8 cellular contexts compared by ENCODE assay signal in genomic region chrX:13750204-13750603, GRCh38. TPM values are rescaled to one million over a fixed set of nuclear protein-coding genes. Genes with fewer than 3 reads are reported as not detected.
DNase-seq lines count a peak whose midpoint lies in the region; ATAC-seq and TF ChIP-seq lines count a peak whose summit lies in the region.

No MANE protein-coding gene starts in this region.

- DNase-seq in AG09309 (ENCODE audit: low read depth) (no peak), GM12865 (ENCODE audit: low read depth) (peak; percentile 59), NCI-H1092 (lab: John Stamatoyannopoulos, UW) (peak; percentile 9), WTC11 (ENCODE audit: low spot score) (no peak), iris pigment epithelial cell (ENCODE audit: low read depth) (peak; percentile 36)

- H3K4me3 ChIP-seq in AG09309 (ENCODE audit: control insufficient read depth, low read depth, low read length) (no peak overlapping the region), GM12865 (ENCODE audit: low read depth, low read length) (no peak overlapping the region)

- TF ChIP-seq CTCF in AG09309 (IDR thresholded peaks at IDR 0.05; ENCODE audit: control insufficient read depth, insufficient read depth, low read depth, low read length, missing control alignments) (peak; percentile 65), GM12865 (IDR thresholded peaks at IDR 0.05; ENCODE audit: insufficient read depth, low read depth, low read length, missing control alignments) (peak; percentile 46), WTC11 (IDR thresholded peaks at IDR 0.05) (no peak; the same call in 1 of the 2 replicates)

- ATAC-seq in WTC11 (peak; percentile 74), GM21576 (IDR thresholded peaks at IDR 0.05; ENCODE audit: unreplicated experiment) (no peak), GM21528 (IDR thresholded peaks at IDR 0.05; ENCODE audit: low FRiP score, unreplicated experiment) (no peak), GM21786 (IDR thresholded peaks at IDR 0.05; ENCODE audit: unreplicated experiment) (no peak)

- H3K4me3 Mint-ChIP-seq in WTC11: no peak overlapping the region

- CTCF ChIA-PET in WTC11 (lab: Charles Lee): interaction anchor here (0.8 to 1.5 kb wide), 8 partner anchors 12 to 282 kb away, joined by 3 to 7 read pairs (median 4); partner anchors contain the start of genes OFD1 and TRAPPC2

- H3K27ac Mint-ChIP-seq in WTC11: no peak overlapping the region

- H3K27me3 Mint-ChIP-seq in WTC11 (ENCODE audit: low read depth): no peaks in the 10 kb centered on the region

- no peaks in the 10 kb centered on the region for H3K9me3 Mint-ChIP-seq in WTC11

- H3K4me1 Mint-ChIP-seq in WTC11: no peaks in the 10 kb centered on the region

- POLR2A ChIA-PET in WTC11 (lab: Charles Lee): interaction anchor here (1.2 kb wide), 1 partner anchor 16 kb away, joined by 3 read pairs; the partner anchor contains the start of genes OFD1 and TRAPPC2

- H3K36me3 Mint-ChIP-seq in WTC11: peaks cover 34% of the 10 kb centered on the region

TF ChIP-seq in WTC11, 78 proteins besides CTCF, POLR2A, EP300 and RAD21:
- TF ChIP-seq ELF4 (CRISPR knock-in tag; IDR thresholded peaks at IDR 0.05; ENCODE audit: low read depth): no peak
- no peak for TF ChIP-seq FOXP1 (CRISPR knock-in tag; IDR thresholded peaks at IDR 0.05; ENCODE audit: borderline replicate concordance)
- no peak for TF ChIP-seq CREB1 (CRISPR knock-in tag; IDR thresholded peaks at IDR 0.05)
- TF ChIP-seq NR3C1 (CRISPR knock-in tag; conservative IDR thresholded peaks at IDR 0.05; ENCODE audit: low read depth): no peak
- TF ChIP-seq PRDM15 (CRISPR knock-in tag; IDR thresholded peaks at IDR 0.05): no peak
- TF ChIP-seq NR1H2 (CRISPR knock-in tag; IDR thresholded peaks at IDR 0.05): no peak
- no peak for TF ChIP-seq NFYB (CRISPR knock-in tag; conservative IDR thresholded peaks at IDR 0.05; ENCODE audit: low read depth)
- TF ChIP-seq TEAD4 (CRISPR knock-in tag; IDR thresholded peaks at IDR 0.05): no peak
- TF ChIP-seq MAX (CRISPR knock-in tag; IDR thresholded peaks at IDR 0.05): no peak
- no peak for TF ChIP-seq E2F5 (CRISPR knock-in tag; IDR thresholded peaks at IDR 0.05)
- TF ChIP-seq FOXJ3 (CRISPR knock-in tag; IDR thresholded peaks at IDR 0.05; ENCODE audit: borderline replicate concordance): no peak
- no peak for TF ChIP-seq MYBL2 (CRISPR knock-in tag; IDR thresholded peaks at IDR 0.05)
- TF ChIP-seq ZNF396 (CRISPR knock-in tag; IDR thresholded peaks at IDR 0.05; ENCODE audit: borderline replicate concordance): no peak

RNA-seq across cellular contexts. Expression of gene OFD1, which starts 15.7 kb away (rescaled TPM):
- 22.8 to 25.1 TPM (median 23.4 TPM) in 3 replicates for total RNA-seq in WTC11 (2021)

RNA-seq across cellular contexts. Expression of gene TRAPPC2, which starts 15.8 kb away (rescaled TPM):
- total RNA-seq in WTC11 (2021): 10.2 to 13.9 TPM (median 10.7 TPM) in 3 replicates

Comparison
In these comparisons a context has a peak if more than half of its experiments do, and no peak if none do; other contexts are left out.
1. DNase-seq: peak in GM12865 (single experiment), NCI-H1092 (single experiment) and iris pigment epithelial cell (single experiment); none in AG09309 (single experiment) and WTC11 (single experiment).